In the genomic region with DNA sequence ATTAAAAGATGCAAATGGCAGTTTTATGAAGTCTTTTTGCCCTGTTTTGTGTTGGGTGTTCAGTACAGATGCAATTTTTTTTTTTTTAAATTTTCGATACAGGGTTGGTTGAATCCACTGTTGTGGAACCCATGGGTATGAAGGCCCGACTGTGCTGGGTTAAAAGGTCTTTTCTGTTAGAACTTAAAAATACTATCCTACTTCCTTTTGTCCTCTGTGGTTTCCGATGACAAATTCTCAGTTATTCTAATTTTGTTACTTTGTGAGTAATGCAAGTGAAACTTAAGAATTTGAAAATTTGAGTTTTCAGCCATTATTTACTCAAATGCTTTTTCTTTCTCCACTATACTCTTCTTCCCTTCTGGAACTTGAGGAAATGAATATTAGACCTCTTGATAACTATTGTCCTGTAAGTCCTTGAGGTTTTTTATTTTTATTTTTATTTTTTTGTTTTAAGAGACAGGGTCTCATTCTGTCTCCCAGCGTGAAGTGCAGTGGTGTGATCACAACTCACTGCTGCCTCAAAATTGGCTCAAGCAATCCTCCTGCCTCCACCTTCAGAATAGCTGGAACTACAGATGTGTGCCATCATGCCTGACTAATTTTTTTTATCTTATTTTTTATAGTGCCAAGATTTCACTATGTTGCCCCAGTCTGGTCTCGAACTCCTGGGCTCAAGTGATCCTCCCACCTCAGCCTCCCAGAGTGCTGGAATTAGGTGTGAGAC, we compare ENCODE assay signal across 8 cellular contexts.
DNase-seq lines count a peak whose midpoint lies in the region; ATAC-seq and TF ChIP-seq lines count a peak whose summit lies in the region.

No MANE protein-coding gene starts in this region.

- H3K4me1 ChIP-seq in CD4-positive, CD25-positive, alpha-beta regulatory T cell (ENCODE audit: control insufficient read depth, insufficient read depth, low read length, poor library complexity, severe bottlenecking): peaks cover 11% of the 10 kb centered on the region
- peaks cover 0 to 11% (median 0%) of the 10 kb centered on the region in 12 donors for H3K4me1 ChIP-seq in heart left ventricle

- CTCF ChIA-PET in activated CD8-positive, alpha-beta T cell treated with anti-CD3 and anti-CD28 coated beads for 36 hours (lab: Charles Lee): no interaction called here

- no peaks in the 10 kb centered on the region for H3K27me3 Mint-ChIP-seq in CD4-positive, CD25-positive, alpha-beta regulatory T cell
- H3K27me3 Mint-ChIP-seq in activated CD8-positive, alpha-beta T cell treated with anti-CD3 and anti-CD28 coated beads for 36 hours: no peaks in the 10 kb centered on the region

- peak overlapping the region; percentile 8 to 39 (median 11) for H3K27ac Mint-ChIP-seq in CD4-positive, CD25-positive, alpha-beta regulatory T cell
- peak overlapping the region; percentile 86 for H3K27ac Mint-ChIP-seq in activated CD8-positive, alpha-beta T cell treated with anti-CD3 and anti-CD28 coated beads for 36 hours

- H3K9me3 Mint-ChIP-seq in CD4-positive, CD25-positive, alpha-beta regulatory T cell: peaks cover 0 to 1% (median 0%) of the 10 kb centered on the region in 7 donors
- H3K9me3 Mint-ChIP-seq in activated CD8-positive, alpha-beta T cell treated with anti-CD3 and anti-CD28 coated beads for 36 hours: peaks cover 6% of the 10 kb centered on the region

- peaks cover 20 to 47% (median 33%) of the 10 kb centered on the region in 4 donors for H3K4me1 Mint-ChIP-seq in CD4-positive, CD25-positive, alpha-beta regulatory T cell
- H3K4me1 Mint-ChIP-seq in activated CD8-positive, alpha-beta T cell treated with anti-CD3 and anti-CD28 coated beads for 36 hours (ENCODE audit: low read depth): peaks cover 56% of the 10 kb centered on the region

- peak overlapping the region; percentile 43 for H3K4me3 ChIP-seq in CD4-positive, CD25-positive, alpha-beta regulatory T cell (ENCODE audit: low read depth, low read length)
- H3K4me3 ChIP-seq in heart left ventricle: no peak overlapping the region

- no peak for TF ChIP-seq POLR2A in heart left ventricle (IDR thresholded peaks at IDR 0.05)

- H3K36me3 ChIP-seq in CD4-positive, CD25-positive, alpha-beta regulatory T cell (ENCODE audit: control insufficient read depth, insufficient read depth, low read length): peaks cover 10% of the 10 kb centered on the region
- H3K36me3 ChIP-seq in heart left ventricle: peaks cover 0 to 11% (median 3%) of the 10 kb centered on the region in 9 donors

- no peak for TF ChIP-seq CTCF in activated CD8-positive, alpha-beta T cell treated with anti-CD3 and anti-CD28 coated beads for 36 hours (IDR thresholded peaks at IDR 0.05)
- no peak for TF ChIP-seq CTCF in heart left ventricle (IDR thresholded peaks at IDR 0.05)

- H3K4me3 Mint-ChIP-seq in CD4-positive, CD25-positive, alpha-beta regulatory T cell: peak overlapping the region in 3 of 4 donors; percentile 39 to 61 (median 57)
- H3K4me3 Mint-ChIP-seq in activated CD8-positive, alpha-beta T cell treated with anti-CD3 and anti-CD28 coated beads for 36 hours: peak overlapping the region; percentile 40

- peaks cover 40% of the 10 kb centered on the region for H3K36me3 Mint-ChIP-seq in CD4-positive, CD25-positive, alpha-beta regulatory T cell
- H3K36me3 Mint-ChIP-seq in activated CD8-positive, alpha-beta T cell treated with anti-CD3 and anti-CD28 coated beads for 36 hours (ENCODE audit: low read depth): peaks cover 58% of the 10 kb centered on the region

- H3K27ac ChIP-seq in CD4-positive, CD25-positive, alpha-beta regulatory T cell (ENCODE audit: insufficient read depth, low read length, poor library complexity, severe bottlenecking): no peak overlapping the region
- H3K27ac ChIP-seq in heart left ventricle: no peak overlapping the region

- intact Hi-C loops in activated CD8-positive, alpha-beta T cell treated with anti-CD3 and anti-CD28 coated beads for 36 hours (cut with micrococcal nuclease): loop anchor here (1.0 kb wide), 1 partner anchor 11 kb away; no protein-coding TSS in a partner anchor
- intact Hi-C loops in heart left ventricle (cut with DNase I): loop anchor here in 1 of 10 donors (2.0 kb wide), 1 partner anchor 17 kb away; no protein-coding TSS in a partner anchor

- DNase-seq in CD4-positive, CD25-positive, alpha-beta regulatory T cell: peak in 1 of 3 donors; percentile 58
- DNase-seq in activated CD8-positive, alpha-beta T cell treated with anti-CD3 and anti-CD28 coated beads for 36 hours: peak; percentile 42
- DNase-seq in amygdala (lab: John Stamatoyannopoulos, UW) (no peak), heart left ventricle (no peak), NCI-H2029 (lab: John Stamatoyannopoulos, UW) (no peak), mucosa of gallbladder (ENCODE audit: low spot score) (no peak)

- ATAC-seq in CD4-positive, CD25-positive, alpha-beta regulatory T cell (ENCODE audit: low read depth in 2 of 2): peak in 1 of 2 donors; percentile 52
- ATAC-seq in GM19324 (IDR thresholded peaks at IDR 0.05; ENCODE audit: low FRiP score, unreplicated experiment) (peak; percentile 76), HG03108 (IDR thresholded peaks at IDR 0.05; ENCODE audit: unreplicated experiment) (peak; percentile 69), heart left ventricle (no peak)
- ATAC-seq in activated CD8-positive, alpha-beta T cell treated with anti-CD3 and anti-CD28 coated beads for 36 hours: peak; percentile 94

- H3K27me3 ChIP-seq in CD4-positive, CD25-positive, alpha-beta regulatory T cell (ENCODE audit: control insufficient read depth, insufficient read depth, low read length): no peaks in the 10 kb centered on the region
- no peaks in the 10 kb centered on the region for H3K27me3 ChIP-seq in heart left ventricle

- POLR2A ChIA-PET in activated CD8-positive, alpha-beta T cell treated with anti-CD3 and anti-CD28 coated beads for 36 hours (lab: Charles Lee): interaction anchor here (0.8 kb wide), 1 partner anchor 18 kb away, joined by 3 read pairs; no protein-coding TSS in a partner anchor

- H3K9me3 ChIP-seq in CD4-positive, CD25-positive, alpha-beta regulatory T cell (ENCODE audit: control insufficient read depth in 2 of 2, low read length in 2 of 2): no peaks in the 10 kb centered on the region
- peaks cover 0 to 4% (median 0%) of the 10 kb centered on the region in 12 donors for H3K9me3 ChIP-seq in heart left ventricle

- WGBS in heart left ventricle, 4 donors: 86 to 94% (median 89%) methylated on average over 5 of the region's 5 CpGs

Comparison
In these comparisons a context has a peak if more than half of its experiments do, and no peak if none do; other contexts are left out.
1. ATAC-seq: peak in GM19324 (single experiment), HG03108 (single experiment) and activated CD8-positive, alpha-beta T cell treated with anti-CD3 and anti-CD28 coated beads for 36 hours (single experiment); none in heart left ventricle (0 of 4).